In genomic region chr2:120236296-120236695, GRCh38 we compare ENCODE assay signal across 20 cellular contexts. TPM values are rescaled to one million over a fixed set of nuclear protein-coding genes. Genes with fewer than 3 reads are reported as not detected.
DNase-seq lines count a peak whose midpoint lies in the region; ATAC-seq, FAIRE-seq and TF ChIP-seq lines count a peak whose summit lies in the region.
"Had no signal": no experiment of that assay in that cellular context is flagged by ENCODE, and none has a peak within 500 bp of the region (broad histone marks: within the 10 kb centered on the region; RNA-seq: fewer than 3 reads in every experiment).

No MANE protein-coding gene starts in this region.

- no peak overlapping the region for H3K18ac ChIP-seq in H1 (ENCODE audit: extremely low read depth, low read length)
- peak overlapping the region; percentile 94 for H3K18ac ChIP-seq in neuronal stem cell (ENCODE audit: low read length)

- POLR2A ChIA-PET in H1 (lab: Charles Lee; ENCODE audit: partially characterized antibody): interaction anchor here (1.0 kb wide), 1 partner anchor 9 kb away, joined by 3 read pairs; no protein-coding TSS in a partner anchor

- H3K23ac ChIP-seq in H1 (ENCODE audit: insufficient read length): no peak overlapping the region
- H3K23ac ChIP-seq in neuronal stem cell (ENCODE audit: low read depth, low read length, poor library complexity): peak overlapping the region; percentile 46

- no peak overlapping the region for H2BK120ac ChIP-seq in H1 (replicated peaks; ENCODE audit: low read depth, low read length)
- H2BK120ac ChIP-seq in neuronal stem cell (ENCODE audit: low read depth, low read length): no peak overlapping the region

- no peak overlapping the region for H2BK12ac ChIP-seq in H1 (ENCODE audit: low read depth, low read length)
- no peak overlapping the region for H2BK12ac ChIP-seq in neuronal stem cell (ENCODE audit: low read length)

- FAIRE-seq in H1 (lab: Jason Lieb, UNC): no peak
- FAIRE-seq: A204.1, K562 had no signal

- H3K27ac ChIP-seq in H1 (ENCODE audit: low read depth, low read length): no peak overlapping the region
- H3K27ac ChIP-seq in neuronal stem cell (replicated peaks; ENCODE audit: low read length): peak overlapping the region; percentile 19
- H3K27ac ChIP-seq: SK-N-MC had no signal

- no peak overlapping the region for H3K14ac ChIP-seq in H1 (ENCODE audit: insufficient read length)
- H3K14ac ChIP-seq in neuronal stem cell (ENCODE audit: low read length): no peak overlapping the region

- CTCF ChIA-PET in H1 (lab: Charles Lee; ENCODE audit: partially characterized antibody): interaction anchor here (0.8 to 1.2 kb wide), 4 partner anchors 13 to 77 kb away, joined by 3 read pairs; partner anchors contain the start of gene TMEM185B

- H3K4me3 ChIP-seq in H7 (ENCODE audit: insufficient read depth, low read depth, low read length): no peak overlapping the region
- H3K4me3 ChIP-seq in H1 (ENCODE audit: extremely low read depth in 1 of 4, insufficient read depth in 2 of 4, low read depth in 3 of 4, low read length in 4 of 4): no peak overlapping the region
- no peak overlapping the region for H3K4me3 ChIP-seq in neuronal stem cell (ENCODE audit: low read length in 2 of 2)
- H3K4me3 ChIP-seq: K562, PC-9, SK-N-MC had no signal

- 81% methylated on average over 10 of the region's 10 CpGs; no CpG with 5 or more reads in 1 of the 2 experiments for WGBS in H1 (ENCODE audit: extremely low coverage in 1 of 2, insufficient coverage in 1 of 2, insufficient read length in 1 of 2, insufficient replicate concordance in 2 of 2, low coverage in 1 of 2, low lambda C conversion rate in 2 of 2, missing lambda C conversion rate in 1 of 2), 2 experiments
- no CpG with 5 or more reads among the region's 10 CpGs for WGBS in neuronal stem cell (ENCODE audit: extremely low coverage in 2 of 2, insufficient read length in 2 of 2, insufficient replicate concordance in 1 of 2), 2 donors

- H3K56ac ChIP-seq in H1 (replicated peaks; ENCODE audit: insufficient read length, low read depth, low read length): no peak overlapping the region

- H4K91ac ChIP-seq in H1 (replicated peaks; ENCODE audit: insufficient read length, low read length) (no peak overlapping the region), neuronal stem cell (ENCODE audit: low read depth, low read length, poor library complexity) (peak overlapping the region; percentile 96)

- H3K4me2 ChIP-seq in H1 (ENCODE audit: insufficient read depth in 1 of 2, low read depth in 2 of 2, low read length in 2 of 2) (no peak overlapping the region), neuronal stem cell (ENCODE audit: insufficient read depth, low read length, poor library complexity, severe bottlenecking) (no peak overlapping the region)

- TF ChIP-seq RAD21 in H1 (IDR thresholded peaks at IDR 0.05 in 1 of 2, conservative IDR thresholded peaks at IDR 0.05 in 1 of 2; ENCODE audit: low read depth in 2 of 2, low read length in 2 of 2): no peak

- H3K9ac ChIP-seq in H1 (replicated peaks in 1 of 4; ENCODE audit: extremely low read depth in 1 of 4, low read depth in 3 of 4, low read length in 3 of 4) (no peak overlapping the region), neuronal stem cell (ENCODE audit: low read depth, low read length, poor library complexity) (no peak overlapping the region)

- H3K4me1 ChIP-seq in H1 (replicated peaks in 1 of 4; ENCODE audit: control insufficient read depth in 3 of 4, insufficient read depth in 4 of 4, low read length in 3 of 4) (peaks cover 0 to 22% (median 6%) of the 10 kb centered on the region in 4 experiments; a peak in 6 of 7 replicates), neuronal stem cell (ENCODE audit: control insufficient read depth in 2 of 2, insufficient read depth in 1 of 2, low read depth in 1 of 2, low read length in 2 of 2) (peaks cover 4 to 29% of the 10 kb centered on the region in 2 donors)

- no peak overlapping the region for H4K5ac ChIP-seq in H1 (ENCODE audit: insufficient read length, low read depth, low read length)

- H4K8ac ChIP-seq in H1 (ENCODE audit: extremely low read depth, insufficient read depth, low read length) (no peak overlapping the region), neuronal stem cell (ENCODE audit: low read depth, low read length) (no peak overlapping the region)

- H3K9me3 ChIP-seq in H1 (ENCODE audit: insufficient read depth in 2 of 2, low read depth in 1 of 2, low read length in 1 of 2) (no peaks in the 10 kb centered on the region), neuronal stem cell (replicated peaks in 1 of 2; ENCODE audit: control insufficient read depth in 2 of 2, insufficient read depth in 1 of 2, low read depth in 1 of 2, low read length in 2 of 2) (peaks cover 0 to 2% of the 10 kb centered on the region in 2 donors)

- 0 out of 2 replicates have a peak overlapping the region, but pooled peaks have one; percentile 8 for H2BK15ac ChIP-seq in H1 (ENCODE audit: low read length)
- H2BK15ac ChIP-seq in neuronal stem cell (ENCODE audit: low read length): peak overlapping the region; percentile 8

- no peak overlapping the region for H2BK5ac ChIP-seq in H1 (ENCODE audit: low read depth, low read length)
- H2BK5ac ChIP-seq in neuronal stem cell (ENCODE audit: low read length): peak overlapping the region; percentile 67

- H2AFZ ChIP-seq in H1 (ENCODE audit: low read length) (no peak overlapping the region), neuronal stem cell (ENCODE audit: low read length) (no peak overlapping the region)
- H2AFZ ChIP-seq: PC-9 had no signal

- H4K20me1 ChIP-seq in H1 (replicated peaks in 1 of 2; ENCODE audit: control insufficient read depth in 1 of 2, insufficient read depth in 2 of 2, low read length in 2 of 2): no peaks in the 10 kb centered on the region

- no peaks in the 10 kb centered on the region for H3K79me2 ChIP-seq in H1 (ENCODE audit: control insufficient read depth in 1 of 2, insufficient read depth in 2 of 2, low read length in 2 of 2)

- DNase-seq in SHP77 (lab: John Stamatoyannopoulos, UW) (peak; percentile 23 to 31), SHP77 treated with DMSO at 0.1 percent for 48 hours (lab: John Stamatoyannopoulos, UW) (no peak), H7 (peak; percentile 40), H1 (ENCODE audit: low read depth in 1 of 2, low spot score in 2 of 2) (no peak), neuronal stem cell (ENCODE audit: low spot score) (no peak), HPDE6-E6E7 (ENCODE audit: extremely low spot score) (no peak)
- DNase-seq: CD8-positive, alpha-beta memory T cell; DMS79; GOT3; NCI-H1694 treated with DMSO at 0.1 percent for 48 hours; NCI-H2107; NCI-H510A; NCI-H774 had no signal

- H3K36me3 ChIP-seq in H7 (replicated peaks; ENCODE audit: control insufficient read depth, insufficient read depth, low read length) (no peaks in the 10 kb centered on the region), H1 (ENCODE audit: control insufficient read depth in 2 of 4, insufficient read depth in 4 of 4, low read length in 3 of 4) (no peaks in the 10 kb centered on the region), neuronal stem cell (replicated peaks in 1 of 2; ENCODE audit: control insufficient read depth in 2 of 2, insufficient read depth in 2 of 2, low read length in 2 of 2) (no peaks in the 10 kb centered on the region)

- no peak overlapping the region for H3K4ac ChIP-seq in H1 (replicated peaks; ENCODE audit: insufficient read length, low read depth, low read length)
- no peak overlapping the region for H3K4ac ChIP-seq in neuronal stem cell (ENCODE audit: low read length)

- TF ChIP-seq CTCF in H1 (IDR thresholded peaks at IDR 0.05; ENCODE audit: control extremely low read depth in 1 of 3, insufficient read depth in 1 of 3, low read depth in 1 of 3, low read length in 3 of 3): no peak

- TF ChIP-seq EP300 in H1 (IDR thresholded peaks at IDR 0.05; ENCODE audit: borderline replicate concordance in 1 of 2, low read depth in 2 of 2, low read length in 2 of 2): no peak

- H3K79me1 ChIP-seq in H1 (ENCODE audit: low read depth, low read length): no peaks in the 10 kb centered on the region
- H3K79me1 ChIP-seq in neuronal stem cell (ENCODE audit: low read depth, low read length): no peaks in the 10 kb centered on the region

- no peaks in the 10 kb centered on the region for H3K23me2 ChIP-seq in H1 (ENCODE audit: low read depth, low read length)

- no peak overlapping the region for H2AK5ac ChIP-seq in H1 (ENCODE audit: low read depth, low read length)
- H2AK5ac ChIP-seq in neuronal stem cell (ENCODE audit: low read depth, low read length): peak overlapping the region; percentile 96

- ATAC-seq in HG02840 (IDR thresholded peaks at IDR 0.05; ENCODE audit: low FRiP score, unreplicated experiment) (no peak), esophagus mucosa (no peak)
- ATAC-seq: K562, Right ventricle myocardium inferior had no signal

- TF ChIP-seq POLR2A in H1 (IDR thresholded peaks at IDR 0.05; ENCODE audit: control extremely low read depth in 1 of 2, low read depth in 2 of 2, low read length in 2 of 2): no peak

- no peak overlapping the region for H2BK20ac ChIP-seq in H1 (ENCODE audit: low read length)

- H3K27me3 ChIP-seq in H7 (ENCODE audit: control insufficient read depth, insufficient read depth, low read length) (peaks cover 1% of the 10 kb centered on the region; the same call in 1 of the 2 replicates), H1 (replicated peaks in 1 of 4; ENCODE audit: control insufficient read depth in 3 of 4, extremely low read depth in 1 of 4, insufficient read depth in 3 of 4, low read length in 3 of 4) (peaks cover 0 to 2% (median 0%) of the 10 kb centered on the region in 4 experiments; a peak in 2 of 7 replicates), neuronal stem cell (ENCODE audit: control insufficient read depth in 3 of 3, insufficient read depth in 3 of 3, low read depth in 1 of 3, low read length in 3 of 3) (peaks cover 0 to 8% (median 0%) of the 10 kb centered on the region in 3 experiments)

RNA-seq across cellular contexts. Expression of gene TMEM185B, which starts 13.1 kb away (rescaled TPM):
- 6.7 and 9.9 TPM in 2 replicates for total RNA-seq in H7 (2014; rRNA removed; shearing (Covaris generic))
- 12.5 and 13.5 TPM in 2 replicates for total RNA-seq in H1 (2021; fragmentation: NEBNext Ultra II Directional; extraction: Animal tissue kit (Norgen Biotek cat#: 25700))
- 14.0 and 18.0 TPM in 2 replicates for polyA plus RNA-seq in H1 (2011; rRNA removed)
- polyA plus RNA-seq in H1 (2011; cell fraction: cytosol; rRNA removed): 9.3 TPM
- polyA plus RNA-seq in H1 (2011; cell fraction: nucleus; rRNA removed): 13.4 TPM
- polyA plus RNA-seq in H1 (2012, experiment 1 of 2): 6.0 to 11.8 TPM (median 10.0 TPM) in 4 replicates
- polyA plus RNA-seq in H1 (2012, experiment 2 of 2): 9.3 TPM
- 15.8 TPM for polyA plus RNA-seq in H1 (2013, experiment 1 of 2)
- 16.5 TPM for polyA plus RNA-seq in H1 (2013, experiment 2 of 2)
- 9.2 and 9.9 TPM in 2 replicates for polyA minus RNA-seq in H1 (2011; rRNA and poly(A)+ RNA removed)
- polyA minus RNA-seq in H1 (2011; cell fraction: cytosol; rRNA and poly(A)+ RNA removed): 4.5 TPM
- 9.7 TPM for polyA minus RNA-seq in H1 (2011; cell fraction: nucleus; rRNA and poly(A)+ RNA removed)
- 14.5 TPM for polyA plus RNA-seq in neuronal stem cell (2013, experiment 1 of 2)
- polyA plus RNA-seq in neuronal stem cell (2013, experiment 2 of 2): 14.5 TPM
- 20.3 TPM for total RNA-seq in esophagus mucosa

RNA-seq across cellular contexts. Expression of gene RALB, which starts 16.4 kb away (rescaled TPM):
- total RNA-seq in H7 (2014; rRNA removed; shearing (Covaris generic)): 11.1 and 13.5 TPM in 2 replicates
- total RNA-seq in H1 (2021; fragmentation: NEBNext Ultra II Directional; extraction: Animal tissue kit (Norgen Biotek cat#: 25700)): 16.6 and 18.2 TPM in 2 replicates
- 8.9 and 12.0 TPM in 2 replicates for polyA plus RNA-seq in H1 (2011; rRNA removed)
- polyA plus RNA-seq in H1 (2011; cell fraction: cytosol; rRNA removed): 15.1 TPM
- 4.6 TPM for polyA plus RNA-seq in H1 (2011; cell fraction: nucleus; rRNA removed)
- 13.5 to 22.6 TPM (median 16.4 TPM) in 4 replicates for polyA plus RNA-seq in H1 (2012, experiment 1 of 2)
- 4.7 TPM for polyA plus RNA-seq in H1 (2012, experiment 2 of 2)
- polyA plus RNA-seq in H1 (2013, experiment 1 of 2): 13.1 TPM
- 14.6 TPM for polyA plus RNA-seq in H1 (2013, experiment 2 of 2)
- polyA minus RNA-seq in H1 (2011; rRNA and poly(A)+ RNA removed): 5.5 and 6.5 TPM in 2 replicates
- polyA minus RNA-seq in H1 (2011; cell fraction: cytosol; rRNA and poly(A)+ RNA removed): 5.9 TPM
- polyA minus RNA-seq in H1 (2011; cell fraction: nucleus; rRNA and poly(A)+ RNA removed): 3.3 TPM
- polyA plus RNA-seq in neuronal stem cell (2013, experiment 1 of 2): 43.4 TPM
- 44.2 TPM for polyA plus RNA-seq in neuronal stem cell (2013, experiment 2 of 2)
- 81.2 TPM for total RNA-seq in esophagus mucosa

Comparison
In these comparisons a context has a peak if more than half of its experiments do, and no peak if none do; other contexts are left out.
1. DNase-seq: peak in SHP77 (2 of 2) and H7 (single experiment); none in SHP77 treated with DMSO at 0.1 percent for 48 hours (single experiment), H1 (0 of 2), neuronal stem cell (single experiment) and HPDE6-E6E7 (single experiment).